In genomic region chr1:45206808-45207624, GRCh38 we compare ENCODE assay signal across 8 cellular contexts. TPM values are rescaled to one million over a fixed set of nuclear protein-coding genes. Genes with fewer than 3 reads are reported as not detected.
DNase-seq lines count a peak whose midpoint lies in the region; ATAC-seq, FAIRE-seq and TF ChIP-seq lines count a peak whose summit lies in the region.

No MANE protein-coding gene starts in this region.

- H3K27me3 ChIP-seq in SJSA1 (replicated peaks) (peaks cover 73% of the 10 kb centered on the region), sigmoid colon (no peaks in the 10 kb centered on the region)

- H3K9me3 ChIP-seq in SJSA1 (replicated peaks): no peaks in the 10 kb centered on the region
- no peaks in the 10 kb centered on the region for H3K9me3 ChIP-seq in sigmoid colon

- TF ChIP-seq CTCF in fibroblast of pulmonary artery (IDR thresholded peaks at IDR 0.05; ENCODE audit: low read length, missing control alignments) (no peak), sigmoid colon (IDR thresholded peaks at IDR 0.05) (no peak)

- H3K4me1 ChIP-seq in SJSA1 (replicated peaks) (peaks cover 11% of the 10 kb centered on the region), sigmoid colon (peaks cover 0 to 30% (median 11%) of the 10 kb centered on the region in 4 donors)

- H3K36me3 ChIP-seq in SJSA1 (no peaks in the 10 kb centered on the region), sigmoid colon (no peaks in the 10 kb centered on the region)

- intact Hi-C loops in sigmoid colon (cut with DNase I): loop anchor here (5.0 kb wide), 2 partner anchors 95 to 195 kb away; partner anchors contain the start of genes HECTD3 and UROD

- H3K27ac ChIP-seq in SJSA1: no peak overlapping the region
- H3K27ac ChIP-seq in sigmoid colon: peak overlapping the region; percentile 89 to 93 (median 92)

- peak overlapping the region; percentile 54 for H3K4me3 ChIP-seq in SJSA1
- peak overlapping the region; percentile 55 for H3K4me3 ChIP-seq in fibroblast of pulmonary artery (replicated peaks; ENCODE audit: low read depth, low read length)
- peak overlapping the region; percentile 52 to 96 (median 82) for H3K4me3 ChIP-seq in sigmoid colon

- FAIRE-seq in GM12892 (lab: Jason Lieb, UNC): peak; percentile 36

- ATAC-seq in HG02840 (IDR thresholded peaks at IDR 0.05; ENCODE audit: low FRiP score, unreplicated experiment): no peak

- whole genome bisulfite sequencing in sigmoid colon, 2 donors: 5 to 12% methylated on average over 18 of the region's 18 CpGs

- no peak for TF ChIP-seq EP300 in sigmoid colon (IDR thresholded peaks at IDR 0.05)

- TF ChIP-seq POLR2A in GM12892 (IDR thresholded peaks at IDR 0.05; ENCODE audit: low read depth, low read length) (no peak), sigmoid colon (IDR thresholded peaks at IDR 0.05) (no peak)

- DNase-seq in GM12892 (ENCODE audit: insufficient read length): no peak
- no peak for DNase-seq in SJSA1 (ENCODE audit: low read depth in 1 of 2, low spot score in 2 of 2)
- DNase-seq in fibroblast of pulmonary artery (ENCODE audit: low read depth): no peak
- DNase-seq in sigmoid colon: no peak
- no peak for DNase-seq in cerebellar cortex (ENCODE audit: low spot score)
- DNase-seq in activated CD8-positive, alpha-beta memory T cell treated with anti-CD3 and anti-CD28 coated beads, Interleukin-2, amount 50 U/mL, for 4 hours: no peak
- no peak for DNase-seq in NCI-H446 treated with DMSO at 0.1 percent for 48 hours (lab: John Stamatoyannopoulos, UW)

RNA-seq across cellular contexts. Expression of gene ZSWIM5, which starts 0.6 kb away (rescaled TPM):
- not detected for polyA plus RNA-seq in GM12892 (2012; ENCODE audit: missing spikeins)
- 0.03 TPM in 1 of 2 replicates, not detected in the other for total RNA-seq in SJSA1 (2014; rRNA removed; shearing (Covaris generic))
- total RNA-seq in sigmoid colon: 1 to 10 TPM; 2.9 to 4.3 (median 3.3) TPM
- polyA plus RNA-seq in sigmoid colon: 1 to 10 TPM; 2.4 to 3.2 (median 2.5) TPM
